14 cellular contexts compared by ENCODE assay signal in genomic region chr2:43344911-43345373, GRCh38.
DNase-seq lines count a peak whose midpoint lies in the region; ATAC-seq, FAIRE-seq and TF ChIP-seq lines count a peak whose summit lies in the region.
"Had no signal": no experiment of that assay in that cellular context is flagged by ENCODE, and none has a peak within 500 bp of the region (broad histone marks: within the 10 kb centered on the region; RNA-seq: fewer than 3 reads in every experiment).

No MANE protein-coding gene starts in this region.

- peaks cover 9% of the 10 kb centered on the region for H3K36me3 ChIP-seq in BE2C
- no peaks in the 10 kb centered on the region; the same call in 2 of the 3 replicates for H3K36me3 ChIP-seq in K562 (ENCODE audit: control insufficient read depth, insufficient read depth, low read length)
- H3K36me3 ChIP-seq in liver (ENCODE audit: control insufficient read depth in 4 of 4, insufficient read depth in 3 of 4, low read depth in 1 of 4, low read length in 3 of 4) = no peaks in the 10 kb centered on the region
- H3K36me3 ChIP-seq in sigmoid colon = no peaks in the 10 kb centered on the region
- 0 out of 2 replicates have a peak, but pooled peaks cover 3% of the 10 kb centered on the region for H3K36me3 ChIP-seq in WERI-Rb-1

- H3K9me3 ChIP-seq in BE2C (no peaks in the 10 kb centered on the region), K562 (replicated peaks; ENCODE audit: control insufficient read depth, insufficient read depth, low read depth, low read length) (no peaks in the 10 kb centered on the region), liver (ENCODE audit: control insufficient read depth in 4 of 4, low read length in 3 of 4) (no peaks in the 10 kb centered on the region), sigmoid colon (no peaks in the 10 kb centered on the region), WERI-Rb-1 (ENCODE audit: severe bottlenecking) (no peaks in the 10 kb centered on the region)

- TF ChIP-seq EP300 in K562 (IDR thresholded peaks at IDR 0.05; ENCODE audit: low read length) = no peak
- no peak for TF ChIP-seq EP300 in sigmoid colon (IDR thresholded peaks at IDR 0.05)

- peak; percentile 47 for ATAC-seq in K562
- no peak for ATAC-seq in WTC11
- ATAC-seq: foreskin keratinocyte had no signal

- intact Hi-C loops in K562 (cut with micrococcal nuclease) (no loop called here), sigmoid colon (cut with DNase I) (loop anchor here (5.0 to 10.0 kb wide), 6 partner anchors 52 to 180 kb away; partner anchors contain the start of gene ZFP36L2)

- H3K27me3 ChIP-seq in BE2C (no peaks in the 10 kb centered on the region), K562 (ENCODE audit: control insufficient read depth in 2 of 2, insufficient read depth in 2 of 2, low read length in 2 of 2) (no peaks in the 10 kb centered on the region), liver (ENCODE audit: control insufficient read depth in 4 of 4, insufficient read depth in 4 of 4, low read length in 3 of 4) (no peaks in the 10 kb centered on the region), sigmoid colon (no peaks in the 10 kb centered on the region), WERI-Rb-1 (ENCODE audit: insufficient read depth, low read depth, severe bottlenecking) (no peaks in the 10 kb centered on the region)
- H3K27me3 ChIP-seq: foreskin keratinocyte had no signal

- H3K27ac ChIP-seq in K562 (ENCODE audit: extremely low read depth, low read depth, low read length) = no peak overlapping the region
- H3K27ac ChIP-seq in liver (ENCODE audit: low read depth in 1 of 2, low read length in 2 of 2) = peak overlapping the region; percentile 22 to 58
- H3K27ac ChIP-seq in sigmoid colon = peak overlapping the region; percentile 85 to 92 (median 86)
- H3K27ac ChIP-seq in WERI-Rb-1 = no peak overlapping the region
- H3K27ac ChIP-seq: foreskin keratinocyte had no signal

- TF ChIP-seq RAD21 in K562 (CRISPR knock-in tag; conservative IDR thresholded peaks at IDR 0.05 in 1 of 2, IDR thresholded peaks at IDR 0.05 in 1 of 2) (no peak), liver (IDR thresholded peaks at IDR 0.05) (no peak)

- H3K4me3 ChIP-seq in BE2C (ENCODE audit: low read depth, low read length) (peak overlapping the region; percentile 26), K562 (no peak overlapping the region), liver (ENCODE audit: low read depth in 1 of 3, low read length in 3 of 3) (no peak overlapping the region), sigmoid colon (no peak overlapping the region), WERI-Rb-1 (ENCODE audit: low read depth, low read length) (no peak overlapping the region)

- no peaks in the 10 kb centered on the region for H3K79me2 ChIP-seq in K562 (ENCODE audit: control insufficient read depth, insufficient read depth, low read length)

- H3K27ac Mint-ChIP-seq in WTC11 = no peak overlapping the region
- H3K27ac Mint-ChIP-seq: activated T-helper 2 cell treated with anti-CD3 and anti-CD28 coated beads, Interferon-gamma antibody, Interleukin-2, Interleukin-4, amounts not matched to agents 10 μg/mL and 5 μg/mL and 100 μg/mL, durations not matched to agents 14 hours and 24 hours and 36 hours had no signal

- H3K4me1 ChIP-seq in BE2C = peaks cover 48% of the 10 kb centered on the region
- H3K4me1 ChIP-seq in K562 (replicated peaks in 1 of 2; ENCODE audit: control insufficient read depth in 2 of 2, insufficient read depth in 2 of 2, low read length in 2 of 2) = peaks cover 12 to 31% of the 10 kb centered on the region in 2 experiments
- peaks cover 10 to 40% (median 20%) of the 10 kb centered on the region in 4 donors for H3K4me1 ChIP-seq in liver (ENCODE audit: control insufficient read depth in 4 of 4, insufficient read depth in 4 of 4, low read length in 3 of 4)
- H3K4me1 ChIP-seq in sigmoid colon = peaks cover 0 to 98% (median 97%) of the 10 kb centered on the region in 4 donors

- CTCF ChIA-PET in K562 (lab: Yijun Ruan, JAX; ENCODE audit: low intra/inter-chr PET ratio) (no interaction called here), WTC11 (lab: Charles Lee) (interaction anchor here (0.8 to 1.1 kb wide), 2 partner anchors 31 to 122 kb away, joined by 3 to 6 read pairs; no protein-coding TSS in a partner anchor)

- 2% methylated on average over 3 of the region's 3 CpGs for WGBS in K562 (ENCODE audit: insufficient coverage, low coverage, missing lambda C conversion rate)
- WGBS in liver = 67% methylated on average over 3 of the region's 3 CpGs
- WGBS in sigmoid colon, 2 donors = 13 to 54% methylated on average over 3 of the region's 3 CpGs

- no peaks in the 10 kb centered on the region for H4K20me1 ChIP-seq in K562 (replicated peaks; ENCODE audit: control insufficient read depth, insufficient read depth, low read length)

- peak overlapping the region; percentile 42; the same call in 1 of the 2 replicates for H3K4me2 ChIP-seq in K562 (ENCODE audit: insufficient read depth, low read length)

- H3K4me1 Mint-ChIP-seq in WTC11 = peaks cover 49% of the 10 kb centered on the region
- H3K4me1 Mint-ChIP-seq: central memory CD8-positive, alpha-beta T cell had no signal

- no peak for TF ChIP-seq CTCF in BE2C (IDR thresholded peaks at IDR 0.05; ENCODE audit: low read depth, low read length)
- no peak for TF ChIP-seq CTCF in K562 (IDR thresholded peaks at IDR 0.05 in 2 of 3, conservative IDR thresholded peaks at IDR 0.05 in 1 of 3; ENCODE audit: insufficient read depth in 2 of 3, low read depth in 1 of 3, low read length in 3 of 3)
- TF ChIP-seq CTCF in liver (IDR thresholded peaks at IDR 0.05; ENCODE audit: low read depth, low read length, missing input control) = no peak
- no peak for TF ChIP-seq CTCF in sigmoid colon (IDR thresholded peaks at IDR 0.05)
- no peak for TF ChIP-seq CTCF in WTC11 (IDR thresholded peaks at IDR 0.05)
- TF ChIP-seq CTCF in WERI-Rb-1 (IDR thresholded peaks at IDR 0.05; ENCODE audit: low read depth, low read length) = no peak

- no TSS peak for BruUV-seq in K562 (replicated peaks; lab: Mats Ljungman, UMichigan)

- TF ChIP-seq POLR2A in K562 (conservative IDR thresholded peaks at IDR 0.05) (no peak), sigmoid colon (IDR thresholded peaks at IDR 0.05) (no peak)

- FAIRE-seq in K562 (lab: Jason Lieb, UNC) = peak; percentile 23

- H3K4me3 Mint-ChIP-seq in WTC11 = no peak overlapping the region
- H3K4me3 Mint-ChIP-seq: central memory CD8-positive, alpha-beta T cell had no signal

- in situ Hi-C loops in K562 (cut with MboI) = no loop called here

- H3K9ac ChIP-seq in K562 (ENCODE audit: insufficient read depth in 1 of 2, low read depth in 2 of 2, low read length in 2 of 2) (no peak overlapping the region), liver (ENCODE audit: low read depth in 1 of 2, low read length in 2 of 2) (no peak overlapping the region)

- H2AFZ ChIP-seq in K562 (ENCODE audit: low read depth, low read length) = no peak overlapping the region

- H3K27me3 Mint-ChIP-seq in WTC11 (ENCODE audit: low read depth) = no peaks in the 10 kb centered on the region
- H3K27me3 Mint-ChIP-seq: central memory CD8-positive, alpha-beta T cell had no signal

- DNase-seq in BE2C (no peak), K562 (ENCODE audit: extremely low read depth in 1 of 4, low spot score in 3 of 4) (peak in 3 of 4 experiments; percentile 25 to 33 (median 26)), sigmoid colon (no peak), NCI-H2196 (lab: John Stamatoyannopoulos, UW; ENCODE audit: unreplicated experiment) (no peak), WTC11 (ENCODE audit: low spot score) (no peak), WERI-Rb-1 (no peak), GDM1 (lab: John Stamatoyannopoulos, UW) (no peak)
- DNase-seq: activated CD4-positive, alpha-beta T cell treated with anti-CD3 and anti-CD28 coated beads for 4 hours; DMS79 treated with DMSO at 0.1 percent for 48 hours; foreskin keratinocyte; NCI-H524 treated with DMSO at 0.1 percent for 48 hours had no signal

- POLR2A ChIA-PET in K562 (lab: Yijun Ruan, JAX) = interaction anchor here (1.1 kb wide), 1 partner anchor 14 kb away, joined by 5 read pairs; no protein-coding TSS in a partner anchor
- POLR2A ChIA-PET in WTC11 (lab: Charles Lee) = no interaction called here

- H3K9me1 ChIP-seq in K562 (ENCODE audit: control insufficient read depth, insufficient read depth, low read length) = no peaks in the 10 kb centered on the region

- H3K36me3 Mint-ChIP-seq in WTC11 = no peaks in the 10 kb centered on the region

- no peaks in the 10 kb centered on the region for H3K9me3 Mint-ChIP-seq in WTC11
- H3K9me3 Mint-ChIP-seq: activated T-helper 2 cell treated with anti-CD3 and anti-CD28 coated beads, Interferon-gamma antibody, Interleukin-2, Interleukin-4, amounts not matched to agents 10 μg/mL and 5 μg/mL and 100 μg/mL, durations not matched to agents 14 hours and 24 hours and 36 hours; central memory CD8-positive, alpha-beta T cell had no signal

TF ChIP-seq in K562, 482 proteins besides CTCF, POLR2A, EP300 and RAD21 (continues in another document):
- TF ChIP-seq THRAP3 (IDR thresholded peaks at IDR 0.05; ENCODE audit: borderline replicate concordance) (no peak), CBX8 (IDR thresholded peaks at IDR 0.05; ENCODE audit: borderline replicate concordance, extremely low read depth, low read depth, low read length, poor library complexity, severe bottlenecking) (no peak)

TF ChIP-seq in liver, 16 proteins besides CTCF, POLR2A, EP300 and RAD21 (continues in another document):
- TF ChIP-seq HNF4G (IDR thresholded peaks at IDR 0.05) = no peak
- no peak for TF ChIP-seq RXRA (IDR thresholded peaks at IDR 0.05)

TF ChIP-seq in WTC11, 78 proteins besides CTCF, POLR2A, EP300 and RAD21 (continues in another document):
- no peak for TF ChIP-seq ZNF138 (CRISPR knock-in tag; conservative IDR thresholded peaks at IDR 0.05)
- TF ChIP-seq OVOL2 (CRISPR knock-in tag; IDR thresholded peaks at IDR 0.05; ENCODE audit: borderline replicate concordance) = no peak
- no peak for TF ChIP-seq ZMAT4 (CRISPR knock-in tag; IDR thresholded peaks at IDR 0.05)
- no peak for TF ChIP-seq ATF2 (CRISPR knock-in tag; IDR thresholded peaks at IDR 0.05; ENCODE audit: borderline replicate concordance, low read depth)

Comparison
In these comparisons a context has a peak if more than half of its experiments do, and no peak if none do; other contexts are left out.
1. DNase-seq: peak in K562 (3 of 4); none in BE2C (single experiment), sigmoid colon (single experiment), NCI-H2196 (single experiment), WTC11 (single experiment), WERI-Rb-1 (single experiment) and GDM1 (single experiment).
2. H3K27ac ChIP-seq: peak in liver (2 of 2) and sigmoid colon (4 of 4); none in K562 (single experiment) and WERI-Rb-1 (single experiment).